In the genomic region with DNA sequence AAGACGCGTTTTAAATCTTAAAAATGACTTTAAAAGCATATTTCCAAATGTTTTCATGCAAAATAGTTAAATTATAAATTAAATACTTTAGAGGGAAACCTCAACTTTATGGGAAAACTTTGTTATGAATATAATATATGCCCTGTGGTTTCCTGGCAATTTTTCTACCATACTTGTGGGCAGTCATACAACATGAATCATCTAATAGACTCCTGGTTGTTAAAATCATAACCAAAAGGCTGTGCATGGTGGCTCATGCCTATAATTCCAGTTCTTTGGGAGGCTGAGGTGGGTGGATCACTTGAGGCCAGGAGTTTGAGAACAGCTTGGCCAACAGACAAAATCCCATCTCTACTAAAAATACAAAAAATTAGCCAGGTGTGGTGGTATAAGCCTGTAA, we compare ENCODE assay signal across 18 cellular contexts. TPM values are rescaled to one million over a fixed set of nuclear protein-coding genes. Genes with fewer than 3 reads are reported as not detected.
DNase-seq lines count a peak whose midpoint lies in the region; TF ChIP-seq lines count a peak whose summit lies in the region.
"Had no signal": no experiment of that assay in that cellular context is flagged by ENCODE, and none has a peak within 500 bp of the region (broad histone marks: within the 10 kb centered on the region; RNA-seq: fewer than 3 reads in every experiment).

No MANE protein-coding gene starts in this region.

- H3K4me3 ChIP-seq in MG63, result no peak overlapping the region
- H3K4me3 ChIP-seq in A673 (ENCODE audit: low read depth, low read length, poor library complexity, severe bottlenecking), result no peak overlapping the region
- H3K4me3 ChIP-seq: HAP-1 had no signal

- POLR2A ChIA-PET in A673 (lab: Charles Lee; ENCODE audit: low non-redundant PET), result no interaction called here

- H3K36me3 Mint-ChIP-seq in activated T-helper 1 cell treated with anti-CD3 and anti-CD28 coated beads, Interleukin-12 subunit alpha, Interleukin-12 subunit beta, Interleukin-2, Interleukin-4 antibody, amounts not matched to agents 30 ng/mL and 10 ng/mL and 1 ng/mL, durations not matched to agents 14 hours and 24 hours and 36 hours (ENCODE audit: low read depth), result no peaks in the 10 kb centered on the region
- H3K36me3 Mint-ChIP-seq: CD4-positive, alpha-beta memory T cell had no signal

- no peaks in the 10 kb centered on the region for H3K27me3 ChIP-seq in MG63
- no peaks in the 10 kb centered on the region for H3K27me3 ChIP-seq in A673 (replicated peaks; ENCODE audit: insufficient read depth, low read depth, low read length, poor library complexity)
- H3K27me3 ChIP-seq: BE2C had no signal

- H3K9me3 Mint-ChIP-seq in activated T-helper 1 cell treated with anti-CD3 and anti-CD28 coated beads, Interleukin-12 subunit alpha, Interleukin-12 subunit beta, Interleukin-2, Interleukin-4 antibody, amounts not matched to agents 30 ng/mL and 10 ng/mL and 1 ng/mL, durations not matched to agents 14 hours and 24 hours and 36 hours, result peaks cover 6% of the 10 kb centered on the region

- H3K27ac ChIP-seq in epithelial cell of prostate (peak overlapping the region; percentile 30), A673 (ENCODE audit: low read depth, low read length, poor library complexity, severe bottlenecking) (no peak overlapping the region)
- H3K27ac ChIP-seq: C4-2B had no signal

- DNase-seq in AG08395 (ENCODE audit: low spot score) (peak; percentile 35), MG63 (peak; percentile 8), epithelial cell of prostate (ENCODE audit: low read depth, low spot score) (no peak), kidney tubule cell (ENCODE audit: low spot score) (peak; percentile 8), NCI-H2171 treated with DMSO at 0.1 percent for 48 hours (lab: John Stamatoyannopoulos, UW) (no peak), A673 (ENCODE audit: low spot score) (no peak), D341Med (ENCODE audit: low spot score) (no peak)
- no peak for DNase-seq in activated T-helper 1 cell treated with anti-CD3 and anti-CD28 coated beads, Interleukin-12 subunit alpha, Interleukin-12 subunit beta, Interleukin-2, Interleukin-4 antibody, amounts not matched to agents 30 ng/mL and 10 ng/mL and 1 ng/mL, durations not matched to agents 14 hours and 24 hours and 36 hours (ENCODE audit: low spot score)
- DNase-seq: 8988T; ACHN; BE2C; CD4-positive, alpha-beta memory T cell; DMS153; DMS79 treated with DMSO at 0.1 percent for 48 hours; EL had no signal

- H3K36me3 ChIP-seq in MG63 (no peaks in the 10 kb centered on the region), A673 (ENCODE audit: insufficient read depth, low read length, poor library complexity, severe bottlenecking) (no peaks in the 10 kb centered on the region)
- H3K36me3 ChIP-seq: BE2C, HAP-1 had no signal

- no peaks in the 10 kb centered on the region for H3K27me3 Mint-ChIP-seq in activated T-helper 1 cell treated with anti-CD3 and anti-CD28 coated beads, Interleukin-12 subunit alpha, Interleukin-12 subunit beta, Interleukin-2, Interleukin-4 antibody, amounts not matched to agents 30 ng/mL and 10 ng/mL and 1 ng/mL, durations not matched to agents 14 hours and 24 hours and 36 hours (ENCODE audit: insufficient read depth)

- no peaks in the 10 kb centered on the region for H3K4me1 ChIP-seq in A673 (ENCODE audit: insufficient read depth, low read length, poor library complexity, severe bottlenecking)
- H3K4me1 ChIP-seq: BE2C, HAP-1 had no signal

- H3K4me1 Mint-ChIP-seq in activated T-helper 1 cell treated with anti-CD3 and anti-CD28 coated beads, Interleukin-12 subunit alpha, Interleukin-12 subunit beta, Interleukin-2, Interleukin-4 antibody, amounts not matched to agents 30 ng/mL and 10 ng/mL and 1 ng/mL, durations not matched to agents 14 hours and 24 hours and 36 hours (ENCODE audit: low read depth), result no peaks in the 10 kb centered on the region
- H3K4me1 Mint-ChIP-seq: CD4-positive, alpha-beta memory T cell had no signal

- TF ChIP-seq CTCF in A673 (conservative IDR thresholded peaks at IDR 0.05; ENCODE audit: low read depth, low read length), result no peak

- intact Hi-C loops in A673 (cut with micrococcal nuclease; ENCODE audit: unreplicated experiment), result no loop called here
- intact Hi-C loops in activated T-helper 1 cell treated with anti-CD3 and anti-CD28 coated beads, Interleukin-12 subunit alpha, Interleukin-12 subunit beta, Interleukin-2, Interleukin-4 antibody, amounts not matched to agents 30 ng/mL and 10 ng/mL and 1 ng/mL, durations not matched to agents 14 hours and 24 hours and 36 hours (cut with micrococcal nuclease), result loop anchor here (10.0 kb wide), 1 partner anchor 401 kb away; no protein-coding TSS in a partner anchor

- H3K27ac Mint-ChIP-seq in activated T-helper 1 cell treated with anti-CD3 and anti-CD28 coated beads, Interleukin-12 subunit alpha, Interleukin-12 subunit beta, Interleukin-2, Interleukin-4 antibody, amounts not matched to agents 30 ng/mL and 10 ng/mL and 1 ng/mL, durations not matched to agents 14 hours and 24 hours and 36 hours, result no peak overlapping the region
- H3K27ac Mint-ChIP-seq: CD4-positive, alpha-beta memory T cell had no signal

- 0 out of 2 replicates have a peak, but pooled peaks cover 2% of the 10 kb centered on the region for H3K9me3 ChIP-seq in MG63
- H3K9me3 ChIP-seq in A673 (ENCODE audit: low read depth, low read length, poor library complexity, severe bottlenecking), result no peaks in the 10 kb centered on the region
- H3K9me3 ChIP-seq: BE2C, HAP-1 had no signal

- no peak overlapping the region for H3K4me3 Mint-ChIP-seq in activated T-helper 1 cell treated with anti-CD3 and anti-CD28 coated beads, Interleukin-12 subunit alpha, Interleukin-12 subunit beta, Interleukin-2, Interleukin-4 antibody, amounts not matched to agents 30 ng/mL and 10 ng/mL and 1 ng/mL, durations not matched to agents 14 hours and 24 hours and 36 hours
- H3K4me3 Mint-ChIP-seq: CD4-positive, alpha-beta memory T cell had no signal

- no TSS peak for BruUV-seq in A673 (replicated peaks; lab: Mats Ljungman, UMichigan)

- CTCF ChIA-PET in A673 (lab: Charles Lee), result no interaction called here

RNA-seq across cellular contexts. Expression of a gene that starts 18.2 kb away (rescaled TPM):
- not detected in 2 replicates for total RNA-seq in MG63 (2014; rRNA removed; shearing (Covaris generic); ENCODE audit: low replicate concordance)
- total RNA-seq in A673 (2021), result not detected in 2 replicates
- total RNA-seq in activated T-helper 1 cell treated with anti-CD3 and anti-CD28 coated beads, Interleukin-12 subunit alpha, Interleukin-12 subunit beta, Interleukin-2, Interleukin-4 antibody, amounts not matched to agents 30 ng/mL and 10 ng/mL and 1 ng/mL, durations not matched to agents 14 hours and 24 hours and 36 hours, result not detected in 2 replicates
- total RNA-seq: CD4-positive, alpha-beta memory T cell; HepG2 had no signal

Comparison
In these comparisons a context has a peak if more than half of its experiments do, and no peak if none do; other contexts are left out.
1. DNase-seq: peak in AG08395 (single experiment), MG63 (single experiment) and kidney tubule cell (single experiment); none in epithelial cell of prostate (single experiment), NCI-H2171 treated with DMSO at 0.1 percent for 48 hours (single experiment), A673 (single experiment), D341Med (single experiment) and activated T-helper 1 cell treated with anti-CD3 and anti-CD28 coated beads, Interleukin-12 subunit alpha, Interleukin-12 subunit beta, Interleukin-2, Interleukin-4 antibody, amounts not matched to agents 30 ng/mL and 10 ng/mL and 1 ng/mL, durations not matched to agents 14 hours and 24 hours and 36 hours (single experiment).